In genomic region chr4:74039065-74039763, GRCh38 we compare ENCODE assay signal across 8 cellular contexts. TPM values are rescaled to one million over a fixed set of nuclear protein-coding genes. Genes with fewer than 3 reads are reported as not detected.
DNase-seq lines count a peak whose midpoint lies in the region; ATAC-seq, FAIRE-seq and TF ChIP-seq lines count a peak whose summit lies in the region.

No MANE protein-coding gene starts in this region.

- peak overlapping the region; percentile 80 to 81 for H3K4me3 Mint-ChIP-seq in stimulated activated naive CD8-positive, alpha-beta T cell treated with anti-CD3 and anti-CD28 coated beads, Interleukin-15, amount 100 ng/mL, for 72 hours

- TF ChIP-seq CTCF in AG04449 (IDR thresholded peaks at IDR 0.05; ENCODE audit: insufficient read depth, low read length, missing control alignments), result no peak

- no peaks in the 10 kb centered on the region for H3K9me3 Mint-ChIP-seq in stimulated activated naive CD8-positive, alpha-beta T cell treated with anti-CD3 and anti-CD28 coated beads, Interleukin-15, amount 100 ng/mL, for 72 hours

- H3K4me3 ChIP-seq in AG04449 (ENCODE audit: low read depth, low read length), result peak overlapping the region; percentile 71

- ATAC-seq in GM18868 (IDR thresholded peaks at IDR 0.05; ENCODE audit: unreplicated experiment), result peak; percentile 30
- ATAC-seq in HG03432 (IDR thresholded peaks at IDR 0.05; ENCODE audit: unreplicated experiment), result peak; percentile 36
- peak; percentile 67 for ATAC-seq in stimulated activated naive CD8-positive, alpha-beta T cell treated with anti-CD3 and anti-CD28 coated beads, Interleukin-15, amount 100 ng/mL, for 72 hours

- no peak for FAIRE-seq in GM12892 (lab: Jason Lieb, UNC)

- TF ChIP-seq POLR2A in GM12892 (IDR thresholded peaks at IDR 0.05; ENCODE audit: low read depth, low read length), result no peak

- peaks cover 79% of the 10 kb centered on the region for H3K27me3 Mint-ChIP-seq in stimulated activated naive CD8-positive, alpha-beta T cell treated with anti-CD3 and anti-CD28 coated beads, Interleukin-15, amount 100 ng/mL, for 72 hours

- DNase-seq in AG04449 (ENCODE audit: low read depth, low spot score), result no peak
- DNase-seq in amniotic epithelial cell (ENCODE audit: low read depth), result peak; percentile 26
- peak; percentile 22 for DNase-seq in inferior parietal cortex (ENCODE audit: extremely low spot score)
- DNase-seq in stimulated activated naive CD8-positive, alpha-beta T cell treated with anti-CD3 and anti-CD28 coated beads, Interleukin-15, amount 100 ng/mL, for 72 hours, result no peak
- no peak for DNase-seq in GM12892 (ENCODE audit: insufficient read length)
- no peak for DNase-seq in NCI-H2227 (lab: John Stamatoyannopoulos, UW; ENCODE audit: unreplicated experiment)

- H3K4me1 Mint-ChIP-seq in stimulated activated naive CD8-positive, alpha-beta T cell treated with anti-CD3 and anti-CD28 coated beads, Interleukin-15, amount 100 ng/mL, for 72 hours, result peaks cover 14% of the 10 kb centered on the region

- CTCF ChIA-PET in AG04449 (lab: Yijun Ruan, JAX), result interaction anchor here (0.7 to 3.0 kb wide), 22 partner anchors 10 to 464 kb away, joined by 3 to 24 read pairs (median 4); no protein-coding TSS in a partner anchor

- POLR2A ChIA-PET in AG04449 (lab: Yijun Ruan, JAX), result interaction anchor here (0.9 kb wide), 2 partner anchors 17 to 71 kb away, joined by 3 to 4 read pairs; no protein-coding TSS in a partner anchor

- peak overlapping the region in 1 of 2 donors; percentile 41 for H3K27ac Mint-ChIP-seq in stimulated activated naive CD8-positive, alpha-beta T cell treated with anti-CD3 and anti-CD28 coated beads, Interleukin-15, amount 100 ng/mL, for 72 hours

RNA-seq across cellular contexts. Expression of gene CXCL3, which starts 0.7 kb away (rescaled TPM):
- polyA plus RNA-seq in GM12892 (2012; ENCODE audit: missing spikeins), result not detected

RNA-seq across cellular contexts. Expression of gene CXCL5, which starts 40.7 kb away (rescaled TPM):
- polyA plus RNA-seq in GM12892 (2012; ENCODE audit: missing spikeins), result not detected

RNA-seq across cellular contexts. Expression of gene PPBP, which starts 51.2 kb away (rescaled TPM):
- not detected for polyA plus RNA-seq in GM12892 (2012; ENCODE audit: missing spikeins)

RNA-seq across cellular contexts. Expression of gene PF4, which starts 57.4 kb away (rescaled TPM):
- polyA plus RNA-seq in GM12892 (2012; ENCODE audit: missing spikeins), result not detected

RNA-seq across cellular contexts. Expression of gene CXCL2, which starts 59.8 kb away (rescaled TPM):
- polyA plus RNA-seq in GM12892 (2012; ENCODE audit: missing spikeins), result not detected

Comparison
In these comparisons a context has a peak if more than half of its experiments do, and no peak if none do; other contexts are left out.
1. DNase-seq: peak in amniotic epithelial cell (single experiment) and inferior parietal cortex (single experiment); none in AG04449 (single experiment), stimulated activated naive CD8-positive, alpha-beta T cell treated with anti-CD3 and anti-CD28 coated beads, Interleukin-15, amount 100 ng/mL, for 72 hours (0 of 2), GM12892 (single experiment) and NCI-H2227 (single experiment).
2. Peak in every context shown above with its lines, with median percentiles within 50 percentile points of each other: ATAC-seq.